ENCODE assay signal across 18 cellular contexts in genomic region chr11:501683-502287, GRCh38. TPM values are rescaled to one million over a fixed set of nuclear protein-coding genes. Genes with fewer than 3 reads are reported as not detected.
DNase-seq lines count a peak whose midpoint lies in the region; ATAC-seq and TF ChIP-seq lines count a peak whose summit lies in the region.
"Had no signal": no experiment of that assay in that cellular context is flagged by ENCODE, and none has a peak within 500 bp of the region (broad histone marks: within the 10 kb centered on the region; RNA-seq: fewer than 3 reads in every experiment).

No MANE protein-coding gene starts in this region.

- TF ChIP-seq POLR2A in gastrocnemius medialis (IDR thresholded peaks at IDR 0.05): no peak

- peak overlapping the region; percentile 39 for H3K27ac Mint-ChIP-seq in activated CD8-positive, alpha-beta T cell treated with anti-CD3 and anti-CD28 coated beads, Interleukin-2, amount 10 ng/mL, durations not matched to agents 7 days and 5 days
- H3K27ac Mint-ChIP-seq in activated CD8-positive, alpha-beta T cell treated with anti-CD3 and anti-CD28 coated beads for 36 hours: no peak overlapping the region
- peak overlapping the region; percentile 69 for H3K27ac Mint-ChIP-seq in activated naive CD8-positive, alpha-beta T cell treated with anti-CD3 and anti-CD28 coated beads, Interleukin-2, amount 10 ng/mL, durations not matched to agents 7 days and 5 days

- peaks cover 38% of the 10 kb centered on the region for H4K20me1 ChIP-seq in osteoblast (ENCODE audit: insufficient read depth, low read length)

- peaks cover 35% of the 10 kb centered on the region for H3K4me1 Mint-ChIP-seq in activated CD8-positive, alpha-beta T cell treated with anti-CD3 and anti-CD28 coated beads, Interleukin-2, amount 10 ng/mL, durations not matched to agents 7 days and 5 days (ENCODE audit: low read depth)
- peaks cover 33% of the 10 kb centered on the region for H3K4me1 Mint-ChIP-seq in activated CD8-positive, alpha-beta T cell treated with anti-CD3 and anti-CD28 coated beads for 36 hours (ENCODE audit: low read depth)
- H3K4me1 Mint-ChIP-seq in activated naive CD8-positive, alpha-beta T cell treated with anti-CD3 and anti-CD28 coated beads, Interleukin-2, amount 10 ng/mL, durations not matched to agents 7 days and 5 days: peaks cover 22% of the 10 kb centered on the region

- H3K27ac ChIP-seq in osteoblast (ENCODE audit: low read depth, low read length): no peak overlapping the region
- no peak overlapping the region for H3K27ac ChIP-seq in gastrocnemius medialis
- H3K27ac ChIP-seq: neural progenitor cell had no signal

- H3K27me3 ChIP-seq in osteoblast (ENCODE audit: insufficient read depth, low read length) (no peaks in the 10 kb centered on the region), gastrocnemius medialis (no peaks in the 10 kb centered on the region)
- H3K27me3 ChIP-seq: neural progenitor cell, uterus had no signal

- no peak overlapping the region for H3K4me3 ChIP-seq in osteoblast (ENCODE audit: insufficient read depth, low read length)
- no peak overlapping the region for H3K4me3 ChIP-seq in gastrocnemius medialis
- H3K4me3 ChIP-seq: A549, GM12878, neural progenitor cell, uterus had no signal

- H3K4me2 ChIP-seq in osteoblast (ENCODE audit: insufficient read depth, low read length): no peak overlapping the region
- H3K4me2 ChIP-seq: A549, neural progenitor cell had no signal

- no peaks in the 10 kb centered on the region for H3K27me3 Mint-ChIP-seq in activated CD8-positive, alpha-beta T cell treated with anti-CD3 and anti-CD28 coated beads, Interleukin-2, amount 10 ng/mL, durations not matched to agents 7 days and 5 days (ENCODE audit: low read depth)
- no peaks in the 10 kb centered on the region for H3K27me3 Mint-ChIP-seq in activated CD8-positive, alpha-beta T cell treated with anti-CD3 and anti-CD28 coated beads for 36 hours
- no peaks in the 10 kb centered on the region for H3K27me3 Mint-ChIP-seq in activated naive CD8-positive, alpha-beta T cell treated with anti-CD3 and anti-CD28 coated beads, Interleukin-2, amount 10 ng/mL, durations not matched to agents 7 days and 5 days

- TF ChIP-seq CTCF in activated CD8-positive, alpha-beta T cell treated with anti-CD3 and anti-CD28 coated beads for 36 hours (IDR thresholded peaks at IDR 0.05): no peak
- TF ChIP-seq CTCF in osteoblast (IDR thresholded peaks at IDR 0.05; ENCODE audit: extremely low read depth, low read depth, low read length) (no peak), gastrocnemius medialis (IDR thresholded peaks at IDR 0.05 in 4 of 5, conservative IDR thresholded peaks at IDR 0.05 in 1 of 5) (no peak)

- in situ Hi-C loops in gastrocnemius medialis (cut with MboI; ENCODE audit: low sequenced_read_pairs in 4 of 4): no loop called here

- H3K36me3 ChIP-seq in osteoblast (ENCODE audit: insufficient read depth, low read length): peaks cover 48% of the 10 kb centered on the region
- H3K36me3 ChIP-seq in gastrocnemius medialis: peaks cover 4 to 49% of the 10 kb centered on the region in 2 donors
- H3K36me3 ChIP-seq: neural progenitor cell, uterus had no signal

- no peak overlapping the region for H2AFZ ChIP-seq in osteoblast (ENCODE audit: low read length)
- H2AFZ ChIP-seq: neural progenitor cell had no signal

- peaks cover 40% of the 10 kb centered on the region for H3K36me3 Mint-ChIP-seq in activated CD8-positive, alpha-beta T cell treated with anti-CD3 and anti-CD28 coated beads, Interleukin-2, amount 10 ng/mL, durations not matched to agents 7 days and 5 days (ENCODE audit: low read depth)
- peaks cover 33% of the 10 kb centered on the region for H3K36me3 Mint-ChIP-seq in activated CD8-positive, alpha-beta T cell treated with anti-CD3 and anti-CD28 coated beads for 36 hours (ENCODE audit: low read depth)
- peaks cover 14% of the 10 kb centered on the region for H3K36me3 Mint-ChIP-seq in activated naive CD8-positive, alpha-beta T cell treated with anti-CD3 and anti-CD28 coated beads, Interleukin-2, amount 10 ng/mL, durations not matched to agents 7 days and 5 days

- H3K9me3 Mint-ChIP-seq in activated CD8-positive, alpha-beta T cell treated with anti-CD3 and anti-CD28 coated beads, Interleukin-2, amount 10 ng/mL, durations not matched to agents 7 days and 5 days (ENCODE audit: insufficient read depth): no peaks in the 10 kb centered on the region
- no peaks in the 10 kb centered on the region for H3K9me3 Mint-ChIP-seq in activated CD8-positive, alpha-beta T cell treated with anti-CD3 and anti-CD28 coated beads for 36 hours
- H3K9me3 Mint-ChIP-seq in activated naive CD8-positive, alpha-beta T cell treated with anti-CD3 and anti-CD28 coated beads, Interleukin-2, amount 10 ng/mL, durations not matched to agents 7 days and 5 days: no peaks in the 10 kb centered on the region
- H3K9me3 Mint-ChIP-seq: neural progenitor cell had no signal

- peaks cover 27% of the 10 kb centered on the region for H3K4me1 ChIP-seq in osteoblast (ENCODE audit: insufficient read depth, low read length)
- peaks cover 23 to 34% of the 10 kb centered on the region in 2 donors for H3K4me1 ChIP-seq in gastrocnemius medialis

- peaks cover 83% of the 10 kb centered on the region for H3K79me2 ChIP-seq in osteoblast (ENCODE audit: insufficient read depth, low read length)

- H3K9me3 ChIP-seq in osteoblast (ENCODE audit: low read depth, low read length): no peaks in the 10 kb centered on the region
- no peaks in the 10 kb centered on the region for H3K9me3 ChIP-seq in gastrocnemius medialis
- H3K9me3 ChIP-seq: A549, uterus had no signal

- CTCF ChIA-PET in activated CD8-positive, alpha-beta T cell treated with anti-CD3 and anti-CD28 coated beads, Interleukin-2, amount 10 ng/mL, durations not matched to agents 7 days and 5 days (lab: Charles Lee): interaction anchor here (1.7 kb wide), 1 partner anchor 17 kb away, joined by 7 read pairs; no protein-coding TSS in a partner anchor
- CTCF ChIA-PET in activated CD8-positive, alpha-beta T cell treated with anti-CD3 and anti-CD28 coated beads for 36 hours (lab: Charles Lee): interaction anchor here (1.7 kb wide), 1 partner anchor 17 kb away, joined by 6 read pairs; no protein-coding TSS in a partner anchor

- POLR2A ChIA-PET in activated CD8-positive, alpha-beta T cell treated with anti-CD3 and anti-CD28 coated beads, Interleukin-2, amount 10 ng/mL, durations not matched to agents 7 days and 5 days (lab: Charles Lee): no interaction called here
- POLR2A ChIA-PET in activated CD8-positive, alpha-beta T cell treated with anti-CD3 and anti-CD28 coated beads for 36 hours (lab: Charles Lee): no interaction called here
- POLR2A ChIA-PET in activated naive CD8-positive, alpha-beta T cell treated with anti-CD3 and anti-CD28 coated beads, Interleukin-2, amount 10 ng/mL, durations not matched to agents 7 days and 5 days (lab: Charles Lee): interaction anchor here (0.6 kb wide), 1 partner anchor 37 kb away, joined by 3 read pairs; no protein-coding TSS in a partner anchor

- ATAC-seq in activated CD8-positive, alpha-beta T cell treated with anti-CD3 and anti-CD28 coated beads, Interleukin-2, amount 10 ng/mL, durations not matched to agents 7 days and 5 days: no peak
- no peak for ATAC-seq in activated CD8-positive, alpha-beta T cell treated with anti-CD3 and anti-CD28 coated beads for 36 hours
- no peak for ATAC-seq in activated naive CD8-positive, alpha-beta T cell treated with anti-CD3 and anti-CD28 coated beads, Interleukin-2, amount 10 ng/mL, durations not matched to agents 7 days and 5 days (ENCODE audit: low read depth)
- ATAC-seq in gastrocnemius medialis (no peak), GM18861 (IDR thresholded peaks at IDR 0.05; ENCODE audit: unreplicated experiment) (no peak)
- ATAC-seq: A549, GM12878 had no signal

- intact Hi-C loops in activated CD8-positive, alpha-beta T cell treated with anti-CD3 and anti-CD28 coated beads for 36 hours (cut with micrococcal nuclease): no loop called here
- intact Hi-C loops in gastrocnemius medialis (cut with DNase I; ENCODE audit: low total_unique reads): no loop called here

- H3K4me3 Mint-ChIP-seq in activated CD8-positive, alpha-beta T cell treated with anti-CD3 and anti-CD28 coated beads, Interleukin-2, amount 10 ng/mL, durations not matched to agents 7 days and 5 days: no peak overlapping the region
- H3K4me3 Mint-ChIP-seq in activated CD8-positive, alpha-beta T cell treated with anti-CD3 and anti-CD28 coated beads for 36 hours: no peak overlapping the region
- no peak overlapping the region for H3K4me3 Mint-ChIP-seq in activated naive CD8-positive, alpha-beta T cell treated with anti-CD3 and anti-CD28 coated beads, Interleukin-2, amount 10 ng/mL, durations not matched to agents 7 days and 5 days

- no peak for DNase-seq in activated CD8-positive, alpha-beta T cell treated with anti-CD3 and anti-CD28 coated beads, Interleukin-2, amount 10 ng/mL, durations not matched to agents 7 days and 5 days
- no peak for DNase-seq in activated CD8-positive, alpha-beta T cell treated with anti-CD3 and anti-CD28 coated beads for 36 hours
- no peak for DNase-seq in activated naive CD8-positive, alpha-beta T cell treated with anti-CD3 and anti-CD28 coated beads, Interleukin-2, amount 10 ng/mL, durations not matched to agents 7 days and 5 days
- DNase-seq in osteoblast (ENCODE audit: insufficient read length, low spot score, missing footprints): peak; percentile 90
- DNase-seq in gastrocnemius medialis: no peak
- DNase-seq: activated CD4-positive, alpha-beta T cell treated with anti-CD3 and anti-CD28 coated beads, Interleukin-2, amount 50 U/mL, for 1 hour; effector memory CD4-positive, alpha-beta T cell; KBM-7; mesendoderm; NCI-H1105 treated with DMSO at 0.1 percent for 48 hours; NK-92 treated with Interleukin-12 subunit alpha and Interleukin-12 subunit beta, amount 100 ng/mL, for 24 hours; SHP77 treated with DMSO at 0.1 percent for 48 hours; stimulated activated naive CD4-positive, alpha-beta T cell had no signal

RNA-seq across cellular contexts. Expression of gene RNH1, which starts 5.3 kb away (rescaled TPM):
- total RNA-seq in activated CD8-positive, alpha-beta T cell treated with anti-CD3 and anti-CD28 coated beads, Interleukin-2, amount 10 ng/mL, durations not matched to agents 7 days and 5 days: 100 to 1,000 TPM; 104 to 105 TPM
- total RNA-seq in activated CD8-positive, alpha-beta T cell treated with anti-CD3 and anti-CD28 coated beads for 36 hours: 100 to 1,000 TPM; 105 to 110 TPM
- total RNA-seq in activated naive CD8-positive, alpha-beta T cell treated with anti-CD3 and anti-CD28 coated beads, Interleukin-2, amount 10 ng/mL, durations not matched to agents 7 days and 5 days: 10 to 100 TPM; 88.9 to 93.2 TPM
- total RNA-seq in osteoblast (441 and 506 TPM in 2 replicates), gastrocnemius medialis (100 to 1,000 TPM; 138 to 197 (median 159) TPM)

RNA-seq across cellular contexts. Expression of gene HRAS, which starts 33.6 kb away (rescaled TPM):
- total RNA-seq in activated CD8-positive, alpha-beta T cell treated with anti-CD3 and anti-CD28 coated beads, Interleukin-2, amount 10 ng/mL, durations not matched to agents 7 days and 5 days: 10 to 100 TPM; 58.7 to 68.9 TPM
- total RNA-seq in activated CD8-positive, alpha-beta T cell treated with anti-CD3 and anti-CD28 coated beads for 36 hours: 10 to 100 TPM; 30.4 to 34.6 TPM
- 10 to 100 TPM; 47.6 to 49.9 TPM for total RNA-seq in activated naive CD8-positive, alpha-beta T cell treated with anti-CD3 and anti-CD28 coated beads, Interleukin-2, amount 10 ng/mL, durations not matched to agents 7 days and 5 days
- total RNA-seq in osteoblast (28.6 and 35.7 TPM in 2 replicates), gastrocnemius medialis (10 to 100 TPM; 17.1 to 50.0 (median 37.6) TPM)

RNA-seq across cellular contexts. Expression of gene LRRC56, which starts 35.5 kb away (rescaled TPM):
- 1 to 10 TPM; 1.9 to 2.2 TPM for total RNA-seq in activated CD8-positive, alpha-beta T cell treated with anti-CD3 and anti-CD28 coated beads, Interleukin-2, amount 10 ng/mL, durations not matched to agents 7 days and 5 days
- under 1 TPM; 0.67 to 0.99 TPM for total RNA-seq in activated CD8-positive, alpha-beta T cell treated with anti-CD3 and anti-CD28 coated beads for 36 hours
- total RNA-seq in activated naive CD8-positive, alpha-beta T cell treated with anti-CD3 and anti-CD28 coated beads, Interleukin-2, amount 10 ng/mL, durations not matched to agents 7 days and 5 days: 1 to 10 TPM; 4.3 to 4.7 TPM
- total RNA-seq in osteoblast (0.88 and 1.1 TPM in 2 replicates), gastrocnemius medialis (under 1 TPM in 2 of 4 donors, not detected in 2; 0.29 to 0.36 TPM)

RNA-seq across cellular contexts. Expression of gene PTDSS2, which starts 51.7 kb away (rescaled TPM):
- total RNA-seq in activated CD8-positive, alpha-beta T cell treated with anti-CD3 and anti-CD28 coated beads, Interleukin-2, amount 10 ng/mL, durations not matched to agents 7 days and 5 days: 10 to 100 TPM; 24.6 to 26.1 TPM
- 10 to 100 TPM; 17.4 to 18.0 TPM for total RNA-seq in activated CD8-positive, alpha-beta T cell treated with anti-CD3 and anti-CD28 coated beads for 36 hours
- total RNA-seq in activated naive CD8-positive, alpha-beta T cell treated with anti-CD3 and anti-CD28 coated beads, Interleukin-2, amount 10 ng/mL, durations not matched to agents 7 days and 5 days: 10 to 100 TPM; 27.6 to 27.8 TPM
- total RNA-seq in osteoblast: 33.0 and 36.2 TPM in 2 replicates
- total RNA-seq in gastrocnemius medialis: 10 to 100 TPM; 21.7 to 31.5 (median 23.7) TPM

RNA-seq across cellular contexts. Expression of gene LMNTD2, which starts 58.8 kb away (rescaled TPM):
- total RNA-seq in activated CD8-positive, alpha-beta T cell treated with anti-CD3 and anti-CD28 coated beads, Interleukin-2, amount 10 ng/mL, durations not matched to agents 7 days and 5 days: under 1 TPM; 0.34 to 0.81 TPM
- total RNA-seq in activated CD8-positive, alpha-beta T cell treated with anti-CD3 and anti-CD28 coated beads for 36 hours: 1 to 10 TPM in 1 of 2 experiments, under 1 TPM in 1; 0.88 to 1.3 TPM
- total RNA-seq in activated naive CD8-positive, alpha-beta T cell treated with anti-CD3 and anti-CD28 coated beads, Interleukin-2, amount 10 ng/mL, durations not matched to agents 7 days and 5 days: 1 to 10 TPM; 2.5 to 2.7 TPM
- total RNA-seq in osteoblast (0.29 and 0.36 TPM in 2 replicates), gastrocnemius medialis (1 to 10 TPM in 1 of 4 donors, under 1 TPM in 1, not detected in 2; 0.13 to 1.5 TPM)
